In genomic region chr12:96020314-96021003, GRCh38 we compare ENCODE assay signal across 12 cellular contexts. TPM values are rescaled to one million over a fixed set of nuclear protein-coding genes. Genes with fewer than 3 reads are reported as not detected.
A peak's percentile ranks its signal among the peaks of the same experiment; 100 is the strongest.
DNase-seq lines count a peak whose midpoint lies in the region; ATAC-seq and TF ChIP-seq lines count a peak whose summit lies in the region.
"Had no signal": no experiment of that assay in that cellular context is flagged by ENCODE, and none has a peak within 500 bp of the region (broad histone marks: within the 10 kb centered on the region; RNA-seq: fewer than 3 reads in every experiment).

No MANE protein-coding gene starts in this region.

- DNase-seq in sigmoid colon = no peak
- no peak for DNase-seq in substantia nigra (lab: John Stamatoyannopoulos, UW)
- DNase-seq in transverse colon = no peak
- DNase-seq in stimulated activated naive CD8-positive, alpha-beta T cell treated with anti-CD3 and anti-CD28 coated beads, Interleukin-15, Interleukin-2, amounts not matched to agents 100 U/mL and 50 U/mL, for 24 hours = no peak
- DNase-seq: CD8-positive, alpha-beta memory T cell; GM23248; right cardiac atrium had no signal

- H3K79me2 ChIP-seq in SU-DHL-6 (ENCODE audit: insufficient read depth, low read length) = no peaks in the 10 kb centered on the region

- TF ChIP-seq CTCF in SU-DHL-6 (IDR thresholded peaks at IDR 0.05; ENCODE audit: insufficient read depth, low read length, poor library complexity, severe bottlenecking) = no peak
- TF ChIP-seq CTCF in sigmoid colon (IDR thresholded peaks at IDR 0.05) = no peak
- TF ChIP-seq CTCF in transverse colon (IDR thresholded peaks at IDR 0.05) = no peak

- H3K9me3 ChIP-seq in SU-DHL-6 (ENCODE audit: insufficient read depth, low read length) (no peaks in the 10 kb centered on the region), sigmoid colon (no peaks in the 10 kb centered on the region), transverse colon (no peaks in the 10 kb centered on the region)

- H4K20me1 ChIP-seq in SU-DHL-6 (ENCODE audit: low read depth, low read length) = no peaks in the 10 kb centered on the region

- no peak for TF ChIP-seq EP300 in sigmoid colon (IDR thresholded peaks at IDR 0.05)
- no peak for TF ChIP-seq EP300 in transverse colon (IDR thresholded peaks at IDR 0.05; ENCODE audit: low read depth)

- H3K9me2 ChIP-seq in SU-DHL-6 (replicated peaks; ENCODE audit: insufficient read depth, low read length) = no peaks in the 10 kb centered on the region

- no peak overlapping the region for H3K9ac ChIP-seq in SU-DHL-6 (ENCODE audit: low read length)
- H3K9ac ChIP-seq: GM23248 had no signal

- H3K27me3 ChIP-seq in SU-DHL-6 (ENCODE audit: low read length) (no peaks in the 10 kb centered on the region), sigmoid colon (no peaks in the 10 kb centered on the region), transverse colon (no peaks in the 10 kb centered on the region)

- peak overlapping the region; percentile 31 for H3K27ac ChIP-seq in SU-DHL-6 (ENCODE audit: low read depth, low read length)
- no peak overlapping the region for H3K27ac ChIP-seq in sigmoid colon
- H3K27ac ChIP-seq in substantia nigra (ENCODE audit: low read depth, low read length, poor library complexity, severe bottlenecking) = no peak overlapping the region
- H3K27ac ChIP-seq in transverse colon = no peak overlapping the region
- H3K27ac ChIP-seq: GM23248 had no signal

- H3K36me3 ChIP-seq in SU-DHL-6 (ENCODE audit: low read length) (peaks cover 10% of the 10 kb centered on the region; the same call in 1 of the 2 replicates), sigmoid colon (peaks cover 4 to 97% (median 19%) of the 10 kb centered on the region in 4 donors), transverse colon (peaks cover 0 to 51% (median 16%) of the 10 kb centered on the region in 4 donors)

- 65 to 88% methylated on average over 3 of the region's 3 CpGs for WGBS in sigmoid colon, 2 donors
- WGBS in transverse colon (ENCODE audit: low coverage in 1 of 2), 2 donors = 64 to 76% methylated on average over 3 of the region's 3 CpGs

- H2AFZ ChIP-seq in SU-DHL-6 (ENCODE audit: low read depth, low read length, severe bottlenecking) = no peak overlapping the region
- H2AFZ ChIP-seq: GM23248 had no signal

- TF ChIP-seq POLR2A in sigmoid colon (IDR thresholded peaks at IDR 0.05) = no peak
- TF ChIP-seq POLR2A in transverse colon (IDR thresholded peaks at IDR 0.05) = no peak

- no peaks in the 10 kb centered on the region for H3K4me1 ChIP-seq in sigmoid colon
- H3K4me1 ChIP-seq in transverse colon = no peaks in the 10 kb centered on the region

- in situ Hi-C loops in transverse colon (cut with MboI; ENCODE audit: low pct_ligation_motif_present in 1 of 4, low pct_unique_long_range_greater_than_20kb in 1 of 4, low sequenced_read_pairs in 3 of 4) = loop anchor here in 1 of 4 donors (25.0 kb wide), 1 partner anchor 433 kb away; no protein-coding TSS in a partner anchor

- peak; percentile 92 for ATAC-seq in GM18519 (IDR thresholded peaks at IDR 0.05; ENCODE audit: low FRiP score, unreplicated experiment)
- peak; percentile 96 for ATAC-seq in GM21576 (IDR thresholded peaks at IDR 0.05; ENCODE audit: unreplicated experiment)
- peak; percentile 82 for ATAC-seq in HG03280 (IDR thresholded peaks at IDR 0.05; ENCODE audit: unreplicated experiment)
- ATAC-seq in stimulated activated naive CD8-positive, alpha-beta T cell treated with anti-CD3 and anti-CD28 coated beads, Interleukin-15, Interleukin-2, amounts not matched to agents 100 U/mL and 50 U/mL, for 24 hours = no peak
- ATAC-seq: right cardiac atrium, Right ventricle myocardium inferior had no signal

- H3F3A ChIP-seq in SU-DHL-6 (ENCODE audit: insufficient read depth) = peaks cover 6% of the 10 kb centered on the region; the same call in 1 of the 2 replicates

- H3K4me3 ChIP-seq in SU-DHL-6 (ENCODE audit: insufficient read depth, low read length, poor library complexity, severe bottlenecking) (no peak overlapping the region), sigmoid colon (no peak overlapping the region), transverse colon (no peak overlapping the region)
- H3K4me3 ChIP-seq: GM23248 had no signal

- intact Hi-C loops in sigmoid colon (cut with DNase I) (no loop called here), transverse colon (cut with DNase I; ENCODE audit: low total_unique reads) (no loop called here)

- peak overlapping the region; percentile 9 for H3K4me2 ChIP-seq in SU-DHL-6 (ENCODE audit: low read depth, low read length, poor library complexity, severe bottlenecking)

RNA-seq across cellular contexts. Expression of gene LTA4H, which starts 14.9 kb away (rescaled TPM):
- total RNA-seq in sigmoid colon = 10 to 100 TPM; 58.5 to 77.3 (median 69.1) TPM
- 10 to 100 TPM; 39.6 to 58.6 (median 41.4) TPM for polyA plus RNA-seq in sigmoid colon
- total RNA-seq in transverse colon = 10 to 100 TPM; 22.4 to 91.9 (median 63.6) TPM

RNA-seq across cellular contexts. Expression of gene HAL, which starts 24.3 kb away (rescaled TPM):
- total RNA-seq in sigmoid colon = under 1 TPM in 1 of 4 donors, not detected in 3; 0.14 TPM
- under 1 TPM; under 0.01 to 0.46 (median 0.39) TPM for polyA plus RNA-seq in sigmoid colon
- 1 to 10 TPM in 3 of 4 donors, not detected in 1; 1.1 to 3.3 (median 2.6) TPM for total RNA-seq in transverse colon
- total RNA-seq: GM23248 had no signal
- polyA plus RNA-seq: CD8-positive, alpha-beta memory T cell; GM23248 had no signal
